24 cellular contexts compared by ENCODE assay signal in genomic region chr16:9818702-9819101, GRCh38.
"Had no signal": no experiment of that assay in that cellular context is flagged by ENCODE, and none has a peak within 500 bp of the region (broad histone marks: within the 10 kb centered on the region; RNA-seq: fewer than 3 reads in every experiment).

No MANE protein-coding gene starts in this region.

- ATAC-seq: naive thymus-derived CD4-positive, alpha-beta T cell; natural killer cell; psoas muscle; right cardiac atrium; sciatic nerve; stimulated activated effector memory CD8-positive, alpha-beta T cell treated with anti-CD3 and anti-CD28 coated beads, Interleukin-12 subunit alpha, Interleukin-12 subunit beta, amount 100 ng/mL, for 72 hours; stimulated activated naive B cell treated with anti-CD40 and anti-IgM and Interleukin-4, amounts not matched to agents 10 μg/mL and 1 μg/mL and 100 μg/mL, for 72 hours; upper lobe of right lung had no signal

- H2AFZ ChIP-seq: neural progenitor cell, parathyroid adenoma had no signal

- H3K4me3 ChIP-seq: neural progenitor cell, ovary, psoas muscle, stomach, thoracic aorta, thyroid gland, tibial nerve, upper lobe of right lung, uterus had no signal

- H3K4me2 ChIP-seq: neural progenitor cell had no signal

- DNase-seq: naive thymus-derived CD4-positive, alpha-beta T cell; natural killer cell; occipital lobe; ovary; posterior cingulate gyrus; psoas muscle; right cardiac atrium; small intestine; stimulated activated CD4-positive, alpha-beta T cell treated with anti-CD3 and anti-CD28 coated beads, Interleukin-15, amount 100 ng/mL, for 24 hours; stimulated activated CD4-positive, alpha-beta T cell treated with anti-CD3 and anti-CD28 coated beads, Interleukin-2, amount 100 ng/mL, for 24 hours; stimulated activated CD4-positive, alpha-beta T cell treated with anti-CD3 and anti-CD28 coated beads, Interleukin-2, amount 100 ng/mL, for 48 hours; stimulated activated CD4-positive, alpha-beta T cell treated with anti-CD3 and anti-CD28 coated beads, Interleukin-4, amount 100 ng/mL, for 24 hours; stimulated activated naive B cell treated with anti-CD40 and anti-IgM and Interleukin-4, amounts not matched to agents 10 μg/mL and 1 μg/mL and 100 μg/mL, for 72 hours; stimulated activated naive CD4-positive, alpha-beta T cell treated with Interleukin-2 at 50 U/mL for 16 hours; stomach; thyroid gland; upper lobe of right lung; uterus had no signal

- H3K36me3 ChIP-seq: neural progenitor cell, ovary, stomach, thoracic aorta, thyroid gland, tibial nerve, upper lobe of right lung, uterus had no signal

- H3K79me2 ChIP-seq: parathyroid adenoma had no signal

- H3K27ac ChIP-seq: neural progenitor cell, ovary, parathyroid adenoma, psoas muscle, stomach, thoracic aorta, thyroid gland, tibial nerve, upper lobe of right lung, uterus had no signal

- FAIRE-seq: small intestine had no signal

- H3K9me3 ChIP-seq: ovary, psoas muscle, stomach, thoracic aorta, thyroid gland, tibial nerve, upper lobe of right lung, uterus had no signal

- H3K27me3 ChIP-seq: neural progenitor cell, ovary, stomach, thyroid gland, tibial nerve, upper lobe of right lung, uterus had no signal

- H3K9ac ChIP-seq: neural progenitor cell, parathyroid adenoma had no signal

- H3K4me1 ChIP-seq: parathyroid adenoma, psoas muscle, stomach, thyroid gland, upper lobe of right lung, uterus had no signal
